Comparison of ENCODE assay signal across 16 cellular contexts in the genomic region with DNA sequence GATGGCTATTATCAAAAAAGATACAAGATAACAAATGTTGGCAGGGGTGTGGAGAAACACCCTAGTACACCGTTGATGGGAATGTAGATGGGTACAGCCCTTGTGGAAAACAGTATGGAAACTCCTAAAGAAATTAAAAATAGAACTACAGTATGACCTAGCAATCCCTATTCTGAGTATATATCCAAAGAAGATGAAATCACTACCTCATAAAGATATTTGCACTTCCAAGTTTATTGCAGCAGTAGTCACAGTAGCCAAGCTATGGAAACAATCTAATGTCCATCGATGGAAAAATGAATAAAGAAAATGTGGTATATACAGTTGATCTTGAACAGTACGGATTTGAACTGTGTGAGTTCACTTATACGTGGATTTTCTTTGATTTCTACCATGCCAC. TPM values are rescaled to one million over a fixed set of nuclear protein-coding genes. Genes with fewer than 3 reads are reported as not detected.
A peak's percentile ranks its signal among the peaks of the same experiment; 100 is the strongest.
DNase-seq lines count a peak whose midpoint lies in the region; ATAC-seq, FAIRE-seq and TF ChIP-seq lines count a peak whose summit lies in the region.
"Had no signal": no experiment of that assay in that cellular context is flagged by ENCODE, and none has a peak within 500 bp of the region (broad histone marks: within the 10 kb centered on the region; RNA-seq: fewer than 3 reads in every experiment).

No MANE protein-coding gene starts in this region.

- TF ChIP-seq POLR2A in GM12878 (IDR thresholded peaks at IDR 0.05; ENCODE audit: low read depth, low read length): no peak

- RAD21 ChIA-PET in GM12878 (lab: Charles Lee; ENCODE audit: unreplicated experiment): no interaction called here

- TF ChIP-seq CTCF in LNCaP clone FGC (IDR thresholded peaks at IDR 0.05; ENCODE audit: control insufficient read depth, extremely low read depth, insufficient read depth) (no peak), GM12878 (IDR thresholded peaks at IDR 0.05 in 2 of 3, conservative IDR thresholded peaks at IDR 0.05 in 1 of 3; ENCODE audit: control insufficient read depth in 2 of 3, extremely low read depth in 1 of 3, insufficient read depth in 1 of 3, low read depth in 3 of 3, low read length in 3 of 3) (no peak), lower lobe of right lung (IDR thresholded peaks at IDR 0.05) (no peak)

- no peaks in the 10 kb centered on the region for H3K27me3 ChIP-seq in CD4-positive, alpha-beta memory T cell (ENCODE audit: insufficient read depth, low read length)
- H3K27me3 ChIP-seq in GM12878 (replicated peaks in 1 of 2; ENCODE audit: control insufficient read depth in 2 of 2, insufficient read depth in 2 of 2, low read length in 1 of 2): no peaks in the 10 kb centered on the region
- no peaks in the 10 kb centered on the region for H3K27me3 ChIP-seq in lower lobe of right lung (ENCODE audit: low read depth)
- H3K27me3 ChIP-seq: BLaER1 treated with 17β-estradiol and CSF1 and Interleukin-3, amounts not matched to agents 10 nM and 100 nM had no signal

- no peak overlapping the region for H3K4me3 ChIP-seq in CD4-positive, alpha-beta memory T cell (ENCODE audit: low read length in 2 of 2)
- H3K4me3 ChIP-seq in LNCaP clone FGC (ENCODE audit: low read depth, low read length) (peak overlapping the region; percentile 23), GM12878 (no peak overlapping the region), lower lobe of right lung (no peak overlapping the region)
- H3K4me3 ChIP-seq: BLaER1 treated with 17β-estradiol and CSF1 and Interleukin-3, amounts not matched to agents 10 nM and 100 nM had no signal

- no peaks in the 10 kb centered on the region for H3K27me3 Mint-ChIP-seq in CD4-positive, alpha-beta memory T cell
- H3K27me3 Mint-ChIP-seq: B cell had no signal

- no peak overlapping the region for H3K9ac ChIP-seq in GM12878 (ENCODE audit: control insufficient read depth, insufficient read depth, low read length)
- H3K9ac ChIP-seq: BLaER1 treated with 17β-estradiol and CSF1 and Interleukin-3, amounts not matched to agents 10 nM and 100 nM had no signal

- no peaks in the 10 kb centered on the region for H3K9me3 ChIP-seq in CD4-positive, alpha-beta memory T cell (ENCODE audit: control insufficient read depth in 1 of 2, low read length in 2 of 2)
- peaks cover 6% of the 10 kb centered on the region; the same call in 2 of the 3 replicates for H3K9me3 ChIP-seq in GM12878 (replicated peaks; ENCODE audit: control insufficient read depth, insufficient read depth, low read length)
- H3K9me3 ChIP-seq in lower lobe of right lung: no peaks in the 10 kb centered on the region

- in situ Hi-C loops in GM12878 (cut with MboI): loop anchor here (5.0 kb wide), 1 partner anchor 263 kb away; a partner anchor contains a TSS

- H3K4me2 ChIP-seq in GM12878 (ENCODE audit: control insufficient read depth, insufficient read depth): peak overlapping the region; percentile 42; the same call in 1 of the 2 replicates
- H3K4me2 ChIP-seq: BLaER1 treated with 17β-estradiol and CSF1 and Interleukin-3, amounts not matched to agents 10 nM and 100 nM had no signal

- H3K36me3 ChIP-seq in CD4-positive, alpha-beta memory T cell (ENCODE audit: insufficient read depth, low read length): no peaks in the 10 kb centered on the region
- H3K36me3 ChIP-seq in GM12878 (ENCODE audit: control insufficient read depth in 2 of 2, insufficient read depth in 2 of 2, low read length in 1 of 2) (no peaks in the 10 kb centered on the region), lower lobe of right lung (no peaks in the 10 kb centered on the region)

- H3K4me1 Mint-ChIP-seq in CD4-positive, alpha-beta memory T cell: peaks cover 29 to 41% (median 34%) of the 10 kb centered on the region in 4 donors

- peaks cover 0 to 4% of the 10 kb centered on the region in 2 donors for H3K36me3 Mint-ChIP-seq in CD4-positive, alpha-beta memory T cell

- no peaks in the 10 kb centered on the region for H4K20me1 ChIP-seq in GM12878 (ENCODE audit: control insufficient read depth, insufficient read depth)

- no peak for TF ChIP-seq EP300 in GM12878 (IDR thresholded peaks at IDR 0.05; ENCODE audit: borderline replicate concordance in 1 of 2, control insufficient read depth in 1 of 2, low read depth in 2 of 2, low read length in 2 of 2)

- no peak overlapping the region for H3K4me3 Mint-ChIP-seq in CD4-positive, alpha-beta memory T cell
- H3K4me3 Mint-ChIP-seq: B cell, HFFc6 had no signal

- CTCF ChIA-PET in CD4-positive, alpha-beta memory T cell (lab: Charles Lee; ENCODE audit: partially characterized antibody): interaction anchor here (1.2 kb wide), 1 partner anchor 13 kb away, joined by 4 read pairs; no protein-coding TSS in a partner anchor
- CTCF ChIA-PET in GM12878 (lab: Yijun Ruan, JAX): interaction anchor here (1.1 to 2.0 kb wide), 2 partner anchors 13 to 25 kb away, joined by 3 to 5 read pairs; no protein-coding TSS in a partner anchor

- no peak for TF ChIP-seq RAD21 in GM12878 (IDR thresholded peaks at IDR 0.05; ENCODE audit: insufficient read depth, low read depth, low read length)

- BruUV-seq in GM12878 (replicated peaks; lab: Mats Ljungman, UMichigan): no TSS peak

- DNase-seq in CD4-positive, alpha-beta memory T cell: no peak
- peak; percentile 48 for DNase-seq in LNCaP clone FGC (ENCODE audit: low read depth)
- DNase-seq in GM12878 (ENCODE audit: low read depth, low spot score): no peak
- no peak for DNase-seq in lower lobe of right lung
- DNase-seq: Caco-2, GOT3, H7, HFFc6 had no signal

- peak overlapping the region in 4 of 7 donors; percentile 0 to 60 (median 31) for H3K27ac Mint-ChIP-seq in CD4-positive, alpha-beta memory T cell
- H3K27ac Mint-ChIP-seq: B cell, HFFc6 had no signal

- no peak overlapping the region for H2AFZ ChIP-seq in GM12878 (ENCODE audit: control insufficient read depth, low read depth, low read length)

- SMC1A ChIA-PET in GM12878 (lab: Charles Lee; ENCODE audit: uncharacterized antibody, unreplicated experiment): no interaction called here

- intact Hi-C loops in CD4-positive, alpha-beta memory T cell (cut with micrococcal nuclease): no loop called here
- intact Hi-C loops in GM12878 (cut with micrococcal nuclease; ENCODE audit: unreplicated experiment): no loop called here
- intact Hi-C loops in lower lobe of right lung (cut with DNase I): no loop called here

- H3K4me1 ChIP-seq in CD4-positive, alpha-beta memory T cell (ENCODE audit: insufficient read depth, low read length): peaks cover 28% of the 10 kb centered on the region
- H3K4me1 ChIP-seq in GM12878 (ENCODE audit: control insufficient read depth, insufficient read depth, low read length): peaks cover 16% of the 10 kb centered on the region
- no peaks in the 10 kb centered on the region for H3K4me1 ChIP-seq in lower lobe of right lung
- H3K4me1 ChIP-seq: BLaER1 treated with 17β-estradiol and CSF1 and Interleukin-3, amounts not matched to agents 10 nM and 100 nM; Caco-2 had no signal

- H3K9me3 Mint-ChIP-seq in CD4-positive, alpha-beta memory T cell: peaks cover 0 to 2% (median 0%) of the 10 kb centered on the region in 8 donors
- H3K9me3 Mint-ChIP-seq: HFFc6 had no signal

- WGBS in GM12878 (ENCODE audit: insufficient coverage, insufficient replicate concordance, low lambda C conversion rate, missing lambda C conversion rate): 100% methylated on average over 4 of the region's 4 CpGs

- no peak overlapping the region for H3K27ac ChIP-seq in CD4-positive, alpha-beta memory T cell (ENCODE audit: low read depth, low read length)
- H3K27ac ChIP-seq in GM12878 (ENCODE audit: control insufficient read depth, insufficient read depth): peak overlapping the region; percentile 25; the same call in 1 of the 2 replicates
- H3K27ac ChIP-seq in lower lobe of right lung: no peak overlapping the region
- H3K27ac ChIP-seq: BLaER1 treated with 17β-estradiol and CSF1 and Interleukin-3, amounts not matched to agents 10 nM and 100 nM; HL-60 had no signal

- H3K79me2 ChIP-seq in GM12878 (ENCODE audit: control insufficient read depth, insufficient read depth, low read length): peaks cover 12% of the 10 kb centered on the region

- POLR2A ChIA-PET in CD4-positive, alpha-beta memory T cell (lab: Charles Lee; ENCODE audit: partially characterized antibody): no interaction called here
- POLR2A ChIA-PET in GM12878 (lab: Charles Lee): no interaction called here

- no peak for FAIRE-seq in GM12878 (lab: Jason Lieb, UNC)
- FAIRE-seq: D721Med, G401.6 had no signal

- ATAC-seq in GM12878 (no peak), HG03442 (IDR thresholded peaks at IDR 0.05; ENCODE audit: unreplicated experiment) (no peak), lower lobe of right lung (no peak), HG03108 (IDR thresholded peaks at IDR 0.05; ENCODE audit: unreplicated experiment) (no peak)
- ATAC-seq: HCT116 had no signal

RNA-seq across cellular contexts. Expression of a gene that starts 28.3 kb away (rescaled TPM):
- total RNA-seq in CD4-positive, alpha-beta memory T cell: 10 to 100 TPM; 29.4 to 34.9 TPM
- 1 to 10 TPM; 4.9 to 8.4 TPM for polyA plus RNA-seq in CD4-positive, alpha-beta memory T cell
- 81.3 and 84.6 TPM in 2 replicates for total RNA-seq in GM12878 (2013; cell fraction: nucleolus; rRNA removed)
- total RNA-seq in GM12878 (2014; rRNA removed) (16.5 and 21.0 TPM in 2 replicates), GM12878 (2014; rRNA removed; fragmentation: Illumina TruSeq; extraction: Trizol) (27.9 and 29.6 TPM in 2 replicates), GM12878 (2021) (24.3 and 24.9 TPM in 2 replicates), lower lobe of right lung (27.0 TPM)
- 5.7 TPM for polyA plus RNA-seq in GM12878 (2011; ENCODE audit: low read depth)
- polyA plus RNA-seq in GM12878 (2011; rRNA removed) (19.6 and 34.9 TPM in 2 replicates), GM12878 (2014; fragmentation: Illumina TruSeq; extraction: Trizol) (22.7 and 25.2 TPM in 2 replicates), GM12878 (2014; fragmentation: Nextera tagmentation; extraction: Ambion mirVana) (1 to 10 TPM; 8.4 to 9.5 TPM), GM12878 (2014; rRNA removed) (12.2 and 15.0 TPM in 2 replicates), GM12878 (2016; fragmentation: Nextera tagmentation; extraction: Ambion mirVana) (10 to 100 TPM; 10.5 to 12.0 TPM)
- polyA plus RNA-seq in GM12878 (2011; cell fraction: cytosol; rRNA removed): 5.0 and 5.3 TPM in 2 replicates
- polyA plus RNA-seq in GM12878 (2011; cell fraction: nucleus; rRNA removed): 11.5 and 12.5 TPM in 2 replicates
- polyA plus RNA-seq in GM12878 (2012): 9.8 and 12.6 TPM in 2 replicates
- polyA minus RNA-seq in GM12878 (2011; rRNA and poly(A)+ RNA removed): 30.8 and 40.7 TPM in 2 replicates
- polyA minus RNA-seq in GM12878 (2011; cell fraction: cytosol; rRNA and poly(A)+ RNA removed): 11.5 and 16.9 TPM in 2 replicates
- polyA minus RNA-seq in GM12878 (2011; cell fraction: nucleus; rRNA and poly(A)+ RNA removed): 31.4 and 43.9 TPM in 2 replicates
